ENCODE assay signal across 15 cellular contexts in genomic region chr5:43268188-43268820, GRCh38. TPM values are rescaled to one million over a fixed set of nuclear protein-coding genes. Genes with fewer than 3 reads are reported as not detected.
A peak's percentile ranks its signal among the peaks of the same experiment; 100 is the strongest.
DNase-seq lines count a peak whose midpoint lies in the region; ATAC-seq and TF ChIP-seq lines count a peak whose summit lies in the region.
"Had no signal": no experiment of that assay in that cellular context is flagged by ENCODE, and none has a peak within 500 bp of the region (broad histone marks: within the 10 kb centered on the region; RNA-seq: fewer than 3 reads in every experiment).

No MANE protein-coding gene starts in this region.

- H3K9ac ChIP-seq in OCI-LY3 (ENCODE audit: low read length) (no peak overlapping the region), MM.1S (ENCODE audit: low read length) (no peak overlapping the region)

- H3K36me3 ChIP-seq in OCI-LY3 (replicated peaks; ENCODE audit: low read depth, low read length) (no peaks in the 10 kb centered on the region), MM.1S (replicated peaks; ENCODE audit: insufficient read depth, low read length) (no peaks in the 10 kb centered on the region)
- H3K36me3 ChIP-seq: heart right ventricle, stomach had no signal

- H3K9me2 ChIP-seq in MM.1S (replicated peaks; ENCODE audit: insufficient read depth, low read length): no peaks in the 10 kb centered on the region

- no peak overlapping the region for H3K27ac ChIP-seq in OCI-LY3 (ENCODE audit: low read length)
- H3K27ac ChIP-seq in MM.1S (ENCODE audit: low read length): no peak overlapping the region
- H3K27ac ChIP-seq: heart right ventricle, stomach had no signal

- H3K36me3 Mint-ChIP-seq in activated CD4-positive, alpha-beta T cell treated with anti-CD3 and anti-CD28 coated beads, Interleukin-2, amount 10 ng/mL, durations not matched to agents 24 days and 14 days (ENCODE audit: low read depth): no peaks in the 10 kb centered on the region

- H3K79me2 ChIP-seq in OCI-LY3 (ENCODE audit: low read length) (no peaks in the 10 kb centered on the region), MM.1S (ENCODE audit: low read length) (no peaks in the 10 kb centered on the region)

- H3F3A ChIP-seq in MM.1S (ENCODE audit: insufficient read depth, low read length): no peaks in the 10 kb centered on the region

- no peak overlapping the region for H3K4me3 Mint-ChIP-seq in activated CD4-positive, alpha-beta T cell treated with anti-CD3 and anti-CD28 coated beads, Interleukin-2, amount 10 ng/mL, durations not matched to agents 24 days and 14 days
- H3K4me3 Mint-ChIP-seq: H9, naive B cell, WTC11 had no signal

- H3K9me3 ChIP-seq in OCI-LY3 (ENCODE audit: insufficient read depth, low read length) (no peaks in the 10 kb centered on the region), MM.1S (replicated peaks; ENCODE audit: insufficient read depth, low read length) (no peaks in the 10 kb centered on the region)

- no peaks in the 10 kb centered on the region for H4K20me1 ChIP-seq in OCI-LY3 (ENCODE audit: insufficient read depth, low read length)
- no peaks in the 10 kb centered on the region for H4K20me1 ChIP-seq in MM.1S (ENCODE audit: insufficient read depth, low read length)

- H3K27me3 Mint-ChIP-seq in activated CD4-positive, alpha-beta T cell treated with anti-CD3 and anti-CD28 coated beads, Interleukin-2, amount 10 ng/mL, durations not matched to agents 24 days and 14 days: peaks cover 25% of the 10 kb centered on the region

- H3K4me1 Mint-ChIP-seq in activated CD4-positive, alpha-beta T cell treated with anti-CD3 and anti-CD28 coated beads, Interleukin-2, amount 10 ng/mL, durations not matched to agents 24 days and 14 days: peaks cover 10% of the 10 kb centered on the region
- H3K4me1 Mint-ChIP-seq: H9, naive B cell, WTC11 had no signal

- H2AFZ ChIP-seq in OCI-LY3 (ENCODE audit: low read depth, low read length) (no peak overlapping the region), MM.1S (ENCODE audit: low read length) (no peak overlapping the region)

- H3K27me3 ChIP-seq in OCI-LY3 (ENCODE audit: low read depth, low read length) (no peaks in the 10 kb centered on the region), MM.1S (replicated peaks; ENCODE audit: insufficient read depth, low read length) (no peaks in the 10 kb centered on the region)
- H3K27me3 ChIP-seq: heart right ventricle, stomach had no signal

- H3K4me3 ChIP-seq in OCI-LY3 (ENCODE audit: low read length): no peak overlapping the region
- no peak overlapping the region for H3K4me3 ChIP-seq in MM.1S (ENCODE audit: low read length)
- H3K4me3 ChIP-seq: heart right ventricle, stomach had no signal

- intact Hi-C loops in activated CD4-positive, alpha-beta T cell treated with anti-CD3 and anti-CD28 coated beads, Interleukin-2, amount 10 ng/mL, durations not matched to agents 24 days and 14 days (cut with micrococcal nuclease): no loop called here

- H3K4me2 ChIP-seq in OCI-LY3 (ENCODE audit: low read length) (peak overlapping the region; percentile 9; the same call in 1 of the 2 replicates), MM.1S (ENCODE audit: low read depth, low read length) (no peak overlapping the region)

- H3K9me3 Mint-ChIP-seq in activated CD4-positive, alpha-beta T cell treated with anti-CD3 and anti-CD28 coated beads, Interleukin-2, amount 10 ng/mL, durations not matched to agents 24 days and 14 days: peaks cover 25% of the 10 kb centered on the region

- DNase-seq in stimulated activated naive CD4-positive, alpha-beta T cell (lab: John Stamatoyannopoulos, UW): no peak
- DNase-seq in NCI-H345 treated with DMSO at 0.1 percent for 48 hours (lab: John Stamatoyannopoulos, UW; ENCODE audit: unreplicated experiment) (no peak), MM.1S (no peak)
- DNase-seq in activated CD4-positive, alpha-beta T cell treated with anti-CD3 and anti-CD28 coated beads, Interleukin-2, amount 10 ng/mL, durations not matched to agents 24 days and 14 days: no peak
- DNase-seq: activated CD8-positive, alpha-beta memory T cell treated with anti-CD3 and anti-CD28 coated beads, Interleukin-2, amount 50 U/mL, for 48 hours; DMS153; H9; heart right ventricle; naive B cell; stomach had no signal

- ATAC-seq in GM18519 (IDR thresholded peaks at IDR 0.05; ENCODE audit: low FRiP score, unreplicated experiment) (peak; percentile 56), GM21423 (IDR thresholded peaks at IDR 0.05; ENCODE audit: unreplicated experiment) (peak; percentile 71), HG02943 (IDR thresholded peaks at IDR 0.05; ENCODE audit: low read depth, unreplicated experiment) (peak; percentile 82)
- ATAC-seq: heart right ventricle, WTC11 had no signal

- TF ChIP-seq CTCF in OCI-LY3 (IDR thresholded peaks at IDR 0.05; ENCODE audit: low read depth, low read length): no peak
- TF ChIP-seq CTCF in MM.1S (IDR thresholded peaks at IDR 0.05; ENCODE audit: low read length): no peak

- no peak overlapping the region for H3K27ac Mint-ChIP-seq in activated CD4-positive, alpha-beta T cell treated with anti-CD3 and anti-CD28 coated beads, Interleukin-2, amount 10 ng/mL, durations not matched to agents 24 days and 14 days
- H3K27ac Mint-ChIP-seq: naive B cell, WTC11 had no signal

- peaks cover 16% of the 10 kb centered on the region for H3K4me1 ChIP-seq in OCI-LY3 (ENCODE audit: low read length)
- no peaks in the 10 kb centered on the region for H3K4me1 ChIP-seq in MM.1S (ENCODE audit: low read length)
- H3K4me1 ChIP-seq: heart right ventricle, stomach had no signal

RNA-seq across cellular contexts. Expression of gene HMGCS1, which starts 44.9 kb away (rescaled TPM):
- 230 and 241 TPM in 2 replicates for total RNA-seq in activated CD4-positive, alpha-beta T cell treated with anti-CD3 and anti-CD28 coated beads, Interleukin-2, amount 10 ng/mL, durations not matched to agents 24 days and 14 days
